15 cellular contexts compared by ENCODE assay signal in the genomic region with DNA sequence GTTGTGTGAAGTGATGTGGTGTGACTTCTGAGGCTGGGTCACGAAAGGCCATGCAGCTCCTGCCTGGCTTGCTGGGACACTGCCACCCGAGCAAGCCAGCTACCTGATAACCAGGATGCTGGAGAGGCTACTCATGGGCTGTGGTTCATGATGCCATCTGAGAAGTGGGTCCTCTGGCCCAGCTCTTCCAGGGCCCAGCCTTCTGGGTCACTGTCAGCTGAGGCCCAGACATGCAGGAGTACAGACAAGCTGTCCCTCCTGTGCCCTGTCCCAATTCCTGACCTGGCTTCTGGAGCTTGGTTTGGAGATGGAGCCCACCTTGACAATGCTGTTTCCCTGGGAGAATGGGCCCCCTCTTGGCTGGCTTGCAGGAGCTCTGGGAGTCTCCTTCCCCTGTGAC.
DNase-seq lines count a peak whose midpoint lies in the region; ATAC-seq, FAIRE-seq and TF ChIP-seq lines count a peak whose summit lies in the region.
"Had no signal": no experiment of that assay in that cellular context is flagged by ENCODE, and none has a peak within 500 bp of the region (broad histone marks: within the 10 kb centered on the region; RNA-seq: fewer than 3 reads in every experiment).

No MANE protein-coding gene starts in this region.

- H3K79me2 ChIP-seq in SU-DHL-6 (ENCODE audit: insufficient read depth, low read length), result no peaks in the 10 kb centered on the region

- H4K20me1 ChIP-seq in SU-DHL-6 (ENCODE audit: low read depth, low read length), result no peaks in the 10 kb centered on the region

- H3K4me3 ChIP-seq in SU-DHL-6 (ENCODE audit: insufficient read depth, low read length, poor library complexity, severe bottlenecking) (no peak overlapping the region), suprapubic skin (peak overlapping the region; percentile 63)

- peaks cover 0 to 4% (median 4%) of the 10 kb centered on the region in 3 donors for H3K27me3 Mint-ChIP-seq in immature natural killer cell (ENCODE audit: low read depth in 3 of 3)

- H3K9ac ChIP-seq in SU-DHL-6 (ENCODE audit: low read length), result no peak overlapping the region

- H3K4me3 Mint-ChIP-seq in immature natural killer cell, result peak overlapping the region in 3 of 5 donors; percentile 86 to 88 (median 87)

- no peak overlapping the region for H3K27ac ChIP-seq in SU-DHL-6 (ENCODE audit: low read depth, low read length)
- no peak overlapping the region for H3K27ac ChIP-seq in suprapubic skin
- H3K27ac ChIP-seq: foreskin keratinocyte, ovary had no signal

- no peak for TF ChIP-seq EP300 in suprapubic skin (IDR thresholded peaks at IDR 0.05)

- H2AFZ ChIP-seq in SU-DHL-6 (ENCODE audit: low read depth, low read length, severe bottlenecking), result no peak overlapping the region

- no peak for ATAC-seq in HG02884 (IDR thresholded peaks at IDR 0.05; ENCODE audit: unreplicated experiment)

- H3K36me3 Mint-ChIP-seq in immature natural killer cell, result no peaks in the 10 kb centered on the region

- no peaks in the 10 kb centered on the region for H3K36me3 ChIP-seq in SU-DHL-6 (ENCODE audit: low read length)
- H3K36me3 ChIP-seq in suprapubic skin, result no peaks in the 10 kb centered on the region
- H3K36me3 ChIP-seq: ovary had no signal

- TF ChIP-seq CTCF in SU-DHL-6 (IDR thresholded peaks at IDR 0.05; ENCODE audit: insufficient read depth, low read length, poor library complexity, severe bottlenecking) (no peak), suprapubic skin (IDR thresholded peaks at IDR 0.05) (no peak), D721Med (IDR thresholded peaks at IDR 0.05; ENCODE audit: insufficient read depth, missing control alignments) (no peak)

- 100% methylated on average over 2 of the region's 2 CpGs for WGBS in suprapubic skin

- H3K9me3 ChIP-seq in SU-DHL-6 (ENCODE audit: insufficient read depth, low read length) (no peaks in the 10 kb centered on the region), suprapubic skin (no peaks in the 10 kb centered on the region)
- H3K9me3 ChIP-seq: ovary had no signal

- TF ChIP-seq POLR2A in suprapubic skin (IDR thresholded peaks at IDR 0.05), result no peak

- no peaks in the 10 kb centered on the region for H3K27me3 ChIP-seq in SU-DHL-6 (ENCODE audit: low read length)
- H3K27me3 ChIP-seq in suprapubic skin, result peaks cover 19% of the 10 kb centered on the region
- H3K27me3 ChIP-seq: ovary had no signal

- FAIRE-seq in D721Med (lab: Jason Lieb, UNC), result no peak
- FAIRE-seq: kidney had no signal

- no peaks in the 10 kb centered on the region for H3F3A ChIP-seq in SU-DHL-6 (ENCODE audit: insufficient read depth)

- H3K27ac Mint-ChIP-seq in immature natural killer cell, result peak overlapping the region in 1 of 6 donors; percentile 66

- H3K4me1 Mint-ChIP-seq in immature natural killer cell, result peaks cover 13 to 19% of the 10 kb centered on the region in 2 donors

- H3K9me2 ChIP-seq in SU-DHL-6 (replicated peaks; ENCODE audit: insufficient read depth, low read length), result no peaks in the 10 kb centered on the region

- H3K4me2 ChIP-seq in SU-DHL-6 (ENCODE audit: low read depth, low read length, poor library complexity, severe bottlenecking), result peak overlapping the region; percentile 89

- H3K4me1 ChIP-seq in suprapubic skin, result peaks cover 9% of the 10 kb centered on the region

- DNase-seq in activated T-cell treated with anti-CD3 and anti-CD28 coated beads, Interleukin-2, amount 50 U/mL, for 1 hour, result peak; percentile 20
- no peak for DNase-seq in activated T-cell treated with anti-CD3 and anti-CD28 coated beads for 4 hours
- DNase-seq in immature natural killer cell, result no peak
- peak in 1 of 2 donors; percentile 43 for DNase-seq in suprapubic skin (ENCODE audit: low spot score in 2 of 2)
- no peak for DNase-seq in DMS 273 treated with DMSO at 0.1 percent for 48 hours (lab: John Stamatoyannopoulos, UW)
- DNase-seq in D721Med (ENCODE audit: insufficient read length, low spot score), result no peak
- DNase-seq: activated CD4-positive, alpha-beta T cell treated with anti-CD3 and anti-CD28 coated beads for 1 hour; activated naive CD4-positive, alpha-beta T cell; kidney; NCI-H1105; NCI-H774 had no signal

- no peaks in the 10 kb centered on the region for H3K9me3 Mint-ChIP-seq in immature natural killer cell
